1 cellular context compared by ENCODE assay signal in genomic region chr7:139339698-139340036, GRCh38.
TF ChIP-seq lines count a peak whose summit lies in the region.

No MANE protein-coding gene starts in this region.

TF ChIP-seq in K562, 482 proteins besides CTCF, POLR2A, EP300 and RAD21 (continued from another document and continues in another):
- TF ChIP-seq MYBL2 (IDR thresholded peaks at IDR 0.05; ENCODE audit: low read depth) (no peak), MYBL2 (CRISPR knock-in tag; IDR thresholded peaks at IDR 0.05; ENCODE audit: borderline replicate concordance) (no peak), ZNF197 (CRISPR knock-in tag; IDR thresholded peaks at IDR 0.05; ENCODE audit: low read depth) (no peak), TCF3 (CRISPR knock-in tag; IDR thresholded peaks at IDR 0.05) (no peak), U2AF1 (optimal IDR thresholded peaks at IDR 0.05; ENCODE audit: low read depth, low read length) (no peak), AFF1 (IDR thresholded peaks at IDR 0.05; ENCODE audit: low read depth in 1 of 2, partially characterized antibody in 2 of 2) (peak in 1 of 2 experiments; percentile 74), ZNF23 (CRISPR knock-in tag; IDR thresholded peaks at IDR 0.05) (no peak), ZNF395 (CRISPR knock-in tag; IDR thresholded peaks at IDR 0.05) (no peak), THAP7 (CRISPR knock-in tag; IDR thresholded peaks at IDR 0.05) (0 out of 2 replicates have a peak, but pooled peaks have one; percentile 26), ZC3H8 (IDR thresholded peaks at IDR 0.05) (no peak), ZBTB26 (CRISPR knock-in tag; IDR thresholded peaks at IDR 0.05) (no peak), STAT5A (IDR thresholded peaks at IDR 0.05; ENCODE audit: borderline replicate concordance, low read length) (no peak), HIVEP1 (CRISPR knock-in tag; IDR thresholded peaks at IDR 0.05) (no peak), THRAP3 (IDR thresholded peaks at IDR 0.05; ENCODE audit: borderline replicate concordance) (no peak; the same call in 1 of the 2 replicates), PTBP1 (IDR thresholded peaks at IDR 0.05; ENCODE audit: low read depth, low read length) (no peak), ZEB2 (IDR thresholded peaks at IDR 0.05) (no peak), FIP1L1 (IDR thresholded peaks at IDR 0.05; ENCODE audit: low read depth, low read length, poor library complexity, severe bottlenecking) (no peak), ZNF318 (IDR thresholded peaks at IDR 0.05; ENCODE audit: borderline replicate concordance in 1 of 2, low read depth in 1 of 2) (no peak), NR2C1 (IDR thresholded peaks at IDR 0.05) (no peak), NR2C1 (tag; IDR thresholded peaks at IDR 0.05) (no peak), ATF1 (CRISPR knock-in tag; IDR thresholded peaks at IDR 0.05) (no peak), ATF1 (tag; IDR thresholded peaks at IDR 0.05) (no peak), ZNF347 (CRISPR knock-in tag; IDR thresholded peaks at IDR 0.05; ENCODE audit: low read depth) (no peak), RUNX1 (IDR thresholded peaks at IDR 0.05; ENCODE audit: low read depth) (no peak), TAL1 (IDR thresholded peaks at IDR 0.05) (0 out of 2 replicates have a peak, but pooled peaks have one; percentile 20), ESRRB (CRISPR knock-in tag; IDR thresholded peaks at IDR 0.05; ENCODE audit: borderline replicate concordance) (no peak), FOS (IDR thresholded peaks at IDR 0.05; ENCODE audit: extremely low read depth, insufficient read length) (no peak), HNRNPL (IDR thresholded peaks at IDR 0.05; ENCODE audit: low read depth, low read length) (no peak), ZNF444 (CRISPR knock-in tag; IDR thresholded peaks at IDR 0.05) (no peak), FUS (optimal IDR thresholded peaks at IDR 0.05; ENCODE audit: low read depth, low read length) (no peak), SNAPC5 (CRISPR knock-in tag; IDR thresholded peaks at IDR 0.05) (no peak), ATF7 (IDR thresholded peaks at IDR 0.05) (no peak), ESRRA (IDR thresholded peaks at IDR 0.05; ENCODE audit: borderline replicate concordance, low read depth) (no peak), E4F1 (CRISPR knock-in tag; IDR thresholded peaks at IDR 0.05; ENCODE audit: borderline replicate concordance) (no peak), XRCC5 (IDR thresholded peaks at IDR 0.05; ENCODE audit: low read depth, low read length) (no peak), DIDO1 (tag; IDR thresholded peaks at IDR 0.05; ENCODE audit: low read depth) (no peak), TAF7 (tag; IDR thresholded peaks at IDR 0.05) (no peak; the same call in 1 of the 2 replicates), GMEB1 (CRISPR knock-in tag; IDR thresholded peaks at IDR 0.05) (no peak)
